In the genomic region with DNA sequence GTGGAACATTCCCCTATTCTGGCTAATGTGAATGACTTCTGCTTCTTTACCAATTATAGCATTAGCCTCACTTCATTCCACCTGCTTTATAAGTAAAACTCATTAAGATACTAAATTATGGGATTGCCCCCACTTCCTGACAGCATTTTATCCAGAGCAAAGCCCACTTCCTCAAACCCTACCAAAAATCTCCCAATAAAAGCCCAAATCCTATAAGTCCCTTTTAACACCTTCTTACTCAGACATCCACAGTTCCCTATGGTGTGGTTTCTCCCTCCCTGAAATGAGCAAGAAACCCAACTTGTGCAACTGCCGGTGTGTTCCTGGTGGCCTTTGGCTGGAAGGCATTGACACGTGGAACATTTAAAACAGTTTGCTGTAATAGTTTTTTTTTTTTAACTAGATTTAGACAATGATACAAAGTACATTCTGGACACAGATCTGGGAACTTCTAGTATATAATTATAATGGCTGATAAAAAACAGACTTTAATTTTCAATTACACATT, we compare ENCODE assay signal across 10 cellular contexts. TPM values are rescaled to one million over a fixed set of nuclear protein-coding genes. Genes with fewer than 3 reads are reported as not detected.
DNase-seq lines count a peak whose midpoint lies in the region; ATAC-seq and TF ChIP-seq lines count a peak whose summit lies in the region.
"Had no signal": no experiment of that assay in that cellular context is flagged by ENCODE, and none has a peak within 500 bp of the region (broad histone marks: within the 10 kb centered on the region; RNA-seq: fewer than 3 reads in every experiment).

No MANE protein-coding gene starts in this region.

- intact Hi-C loops in stomach (cut with DNase I; ENCODE audit: low total_unique reads) (no loop called here), prostate gland (cut with DNase I) (no loop called here)

- H3K9me3 ChIP-seq in RWPE2 (ENCODE audit: severe bottlenecking) (no peaks in the 10 kb centered on the region), stomach (no peaks in the 10 kb centered on the region), prostate gland (no peaks in the 10 kb centered on the region)

- no peak for TF ChIP-seq POLR2A in stomach (IDR thresholded peaks at IDR 0.05)
- TF ChIP-seq POLR2A in prostate gland (IDR thresholded peaks at IDR 0.05): no peak

- TF ChIP-seq CTCF in RWPE2 (IDR thresholded peaks at IDR 0.05; ENCODE audit: poor library complexity, severe bottlenecking): no peak
- no peak for TF ChIP-seq CTCF in stomach (IDR thresholded peaks at IDR 0.05)
- no peak for TF ChIP-seq CTCF in prostate gland (IDR thresholded peaks at IDR 0.05)

- ATAC-seq in RWPE2 (ENCODE audit: low read depth): no peak

- peaks cover 37% of the 10 kb centered on the region for H3K4me1 ChIP-seq in RWPE2 (ENCODE audit: insufficient read depth, poor library complexity, severe bottlenecking)
- peaks cover 13 to 25% (median 20%) of the 10 kb centered on the region in 4 donors for H3K4me1 ChIP-seq in stomach
- H3K4me1 ChIP-seq in prostate gland (replicated peaks): no peaks in the 10 kb centered on the region

- H3K36me3 ChIP-seq in RWPE2 (ENCODE audit: low read depth): no peaks in the 10 kb centered on the region
- H3K36me3 ChIP-seq in stomach: no peaks in the 10 kb centered on the region
- H3K36me3 ChIP-seq in prostate gland: no peaks in the 10 kb centered on the region

- H3K27me3 ChIP-seq in RWPE2 (ENCODE audit: insufficient read depth, poor library complexity, severe bottlenecking) (no peaks in the 10 kb centered on the region), stomach (no peaks in the 10 kb centered on the region), prostate gland (replicated peaks; ENCODE audit: insufficient read depth) (no peaks in the 10 kb centered on the region)

- TF ChIP-seq EP300 in stomach (IDR thresholded peaks at IDR 0.05): no peak

- WGBS in stomach, 5 donors: 21 to 44% (median 34%) methylated on average over 2 of the region's 2 CpGs
- WGBS in prostate gland: 27% methylated on average over 2 of the region's 2 CpGs

- peak overlapping the region; percentile 71 for H3K27ac ChIP-seq in RWPE2 (ENCODE audit: poor library complexity, severe bottlenecking)
- H3K27ac ChIP-seq in stomach: peak overlapping the region in 3 of 5 donors; percentile 0 to 81 (median 14)
- H3K27ac ChIP-seq in prostate gland: no peak overlapping the region

- DNase-seq in SIG-M5 treated with dmso at 0.1 percent for 504 hours (lab: John Stamatoyannopoulos, UW; ENCODE audit: unreplicated experiment) (peak; percentile 11), SIG-M5 (lab: John Stamatoyannopoulos, UW) (no peak), RWPE2 (ENCODE audit: low spot score) (no peak), fibroblast of gingiva (ENCODE audit: low read depth) (peak; percentile 27), stomach (no peak), prostate gland (ENCODE audit: low spot score) (no peak), NCI-H748 (lab: John Stamatoyannopoulos, UW; ENCODE audit: unreplicated experiment) (no peak)
- no peak for DNase-seq in activated CD4-positive, alpha-beta T cell treated with anti-CD3 and anti-CD28 coated beads for 1 hour
- DNase-seq: activated CD8-positive, alpha-beta memory T cell treated with anti-CD3 and anti-CD28 coated beads, Interleukin-2, amount 50 U/mL, for 48 hours; NCI-H187 had no signal

- H3K4me3 ChIP-seq in RWPE2 (ENCODE audit: severe bottlenecking) (no peak overlapping the region), stomach (no peak overlapping the region), prostate gland (no peak overlapping the region)

RNA-seq across cellular contexts. Expression of a gene that starts 53.1 kb away (rescaled TPM):
- total RNA-seq in stomach (1 to 10 TPM in 4 of 5 donors, not detected in 1; 1.4 to 9.7 (median 5.5) TPM), prostate gland (1 to 10 TPM; 5.2 to 6.6 TPM)
- polyA plus RNA-seq in stomach: 1 to 10 TPM; 4.4 to 7.8 (median 7.0) TPM

Comparison
In these comparisons a context has a peak if more than half of its experiments do, and no peak if none do; other contexts are left out.
1. DNase-seq: peak in SIG-M5 treated with dmso at 0.1 percent for 504 hours (single experiment) and fibroblast of gingiva (single experiment); none in SIG-M5 (single experiment), RWPE2 (single experiment), stomach (single experiment), prostate gland (single experiment), NCI-H748 (single experiment) and activated CD4-positive, alpha-beta T cell treated with anti-CD3 and anti-CD28 coated beads for 1 hour (single experiment).
2. H3K27ac ChIP-seq: peak in RWPE2 (single experiment) and stomach (3 of 5); none in prostate gland (0 of 2).